In the genomic region with DNA sequence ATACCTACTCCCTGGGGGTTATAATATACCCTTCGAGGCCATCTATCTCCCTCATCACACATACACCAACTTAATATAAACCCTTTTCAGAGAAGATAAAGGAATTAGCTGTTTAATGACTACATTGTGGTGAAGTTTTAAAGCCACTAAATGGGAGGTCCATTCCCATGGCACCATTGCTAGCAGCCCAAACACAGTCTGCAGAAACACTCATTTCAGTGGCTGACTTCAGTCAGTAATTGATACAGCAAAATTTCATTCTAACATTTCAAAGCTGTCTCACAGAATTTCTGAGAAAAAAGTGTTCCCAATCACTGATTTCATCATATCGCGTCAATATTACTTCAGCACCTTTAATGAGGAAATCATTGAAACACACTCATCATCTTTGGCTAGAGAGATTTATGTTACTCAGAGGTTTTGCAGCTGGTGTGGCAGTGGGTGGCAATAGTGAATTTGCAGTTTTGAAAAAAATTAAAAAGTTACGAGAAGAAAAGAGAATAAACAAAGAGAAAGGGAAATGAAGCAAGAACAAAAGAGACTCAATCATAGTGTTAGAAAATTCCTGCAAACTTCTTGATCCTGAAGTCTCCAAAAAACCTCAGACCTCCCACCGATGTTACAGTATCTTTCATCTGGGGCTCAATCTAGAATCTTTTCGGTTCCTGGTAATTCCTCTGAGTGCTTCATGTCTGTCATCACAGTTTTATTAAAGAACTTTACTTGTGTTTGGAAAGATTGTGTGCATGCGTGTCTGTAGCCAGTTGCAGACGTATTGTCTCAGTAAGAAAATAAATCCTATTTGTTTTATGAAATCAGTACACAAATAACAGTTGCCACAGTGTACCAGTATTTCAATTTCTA, we compare ENCODE assay signal across 11 cellular contexts.
A peak's percentile ranks its signal among the peaks of the same experiment; 100 is the strongest.
DNase-seq lines count a peak whose midpoint lies in the region; ATAC-seq and TF ChIP-seq lines count a peak whose summit lies in the region.
"Had no signal": no experiment of that assay in that cellular context is flagged by ENCODE, and none has a peak within 500 bp of the region (broad histone marks: within the 10 kb centered on the region; RNA-seq: fewer than 3 reads in every experiment).

No MANE protein-coding gene starts in this region.

- H2BK20ac ChIP-seq in IMR-90 (ENCODE audit: low read depth, low read length) = no peak overlapping the region

- H3K56ac ChIP-seq in IMR-90 (ENCODE audit: extremely low read depth, insufficient read depth, low read length) = no peak overlapping the region

- no peak for TF ChIP-seq POLR2A in IMR-90 (IDR thresholded peaks at IDR 0.05; ENCODE audit: low read depth, low read length)

- H2BK120ac ChIP-seq in IMR-90 (ENCODE audit: low read depth, low read length) = no peak overlapping the region

- H4K91ac ChIP-seq in IMR-90 (ENCODE audit: insufficient read depth, low read depth, low read length) = no peak overlapping the region

- peaks cover 4% of the 10 kb centered on the region for H3K4me1 ChIP-seq in IMR-90 (ENCODE audit: control insufficient read depth, insufficient read depth, low read length)
- H3K4me1 ChIP-seq: body of pancreas had no signal

- no peak overlapping the region for H2AK9ac ChIP-seq in IMR-90 (replicated peaks; ENCODE audit: low read depth, low read length, poor library complexity)

- DNase-seq in AG10803 (ENCODE audit: low read depth) (peak; percentile 50), IMR-90 (peak; percentile 26), iris pigment epithelial cell (ENCODE audit: low read depth) (peak; percentile 52), middle frontal gyrus (ENCODE audit: extremely low spot score, low spot score) (no peak), HuH-7 (ENCODE audit: low spot score) (no peak), NCI-H526 treated with DMSO at 0.1 percent for 48 hours (lab: John Stamatoyannopoulos, UW) (no peak)
- DNase-seq: body of pancreas; CD4-positive, CD25-positive, alpha-beta regulatory T cell; RPMI8226 had no signal

- in situ Hi-C loops in IMR-90 (cut with MboI; ENCODE audit: low sequenced_read_pairs) = no loop called here

- TF ChIP-seq CTCF in AG10803 (conservative IDR thresholded peaks at IDR 0.05; ENCODE audit: low read length) (no peak), IMR-90 (conservative IDR thresholded peaks at IDR 0.05; ENCODE audit: low read depth, low read length) (no peak), VCaP (conservative IDR thresholded peaks at IDR 0.05) (no peak)

- H2BK15ac ChIP-seq in IMR-90 (ENCODE audit: low read depth, low read length) = no peak overlapping the region

- no peak overlapping the region for H3K9ac ChIP-seq in IMR-90 (ENCODE audit: low read depth, low read length)

- POLR2A ChIA-PET in IMR-90 (lab: Charles Lee; ENCODE audit: unreplicated experiment) = interaction anchor here (0.6 kb wide), 1 partner anchor 16 kb away, joined by 4 read pairs; no protein-coding TSS in a partner anchor

- CTCF ChIA-PET in IMR-90 (lab: Yijun Ruan, JAX) = no interaction called here

- 100% methylated on average over 1 of the region's 8 CpGs; no CpG with 5 or more reads in 1 of the 2 experiments for WGBS in IMR-90 (ENCODE audit: extremely low coverage in 2 of 2, insufficient read length in 1 of 2), 2 experiments

- no peak overlapping the region for H3K23ac ChIP-seq in IMR-90 (ENCODE audit: low read depth, low read length)

- H3K9me1 ChIP-seq in IMR-90 (ENCODE audit: insufficient read depth, low read length) = no peaks in the 10 kb centered on the region; the same call in 1 of the 2 replicates

- no peak for TF ChIP-seq RAD21 in IMR-90 (IDR thresholded peaks at IDR 0.05; ENCODE audit: low read length)

- H3K14ac ChIP-seq in IMR-90 (replicated peaks; ENCODE audit: low read depth, low read length) = no peak overlapping the region

- H3K4me3 ChIP-seq in AG10803 (ENCODE audit: low read length) = no peak overlapping the region
- no peak overlapping the region for H3K4me3 ChIP-seq in IMR-90 (ENCODE audit: insufficient read depth, low read depth, low read length)
- H3K4me3 ChIP-seq: body of pancreas had no signal

- H3K18ac ChIP-seq in IMR-90 (ENCODE audit: low read depth, low read length) = no peak overlapping the region

- H3K4me2 ChIP-seq in IMR-90 (ENCODE audit: low read depth, low read length) = no peak overlapping the region

- H3K27ac ChIP-seq in IMR-90 (ENCODE audit: insufficient read depth, low read length) (no peak overlapping the region), VCaP (peak overlapping the region; percentile 89)
- H3K27ac ChIP-seq: body of pancreas had no signal

- no peaks in the 10 kb centered on the region for H3K27me3 ChIP-seq in IMR-90 (ENCODE audit: control insufficient read depth, insufficient read depth, low read length)
- H3K27me3 ChIP-seq: body of pancreas had no signal

- no peaks in the 10 kb centered on the region for H3K9me3 ChIP-seq in IMR-90 (ENCODE audit: control insufficient read depth, insufficient read depth, low read length)
- H3K9me3 ChIP-seq: body of pancreas had no signal

- H3K36me3 ChIP-seq in IMR-90 (ENCODE audit: control insufficient read depth, insufficient read depth, low read length) = peaks cover 2% of the 10 kb centered on the region; the same call in 1 of the 2 replicates

- no peak overlapping the region for H4K5ac ChIP-seq in IMR-90 (ENCODE audit: low read depth, low read length)

- H2BK5ac ChIP-seq in IMR-90 (ENCODE audit: low read depth, low read length, poor library complexity, severe bottlenecking) = no peak overlapping the region

- no peak overlapping the region for H4K8ac ChIP-seq in IMR-90 (ENCODE audit: low read depth in 2 of 2, low read length in 2 of 2)

- H3K4ac ChIP-seq in IMR-90 (ENCODE audit: low read depth, low read length) = no peak overlapping the region

- no peak overlapping the region for H2AFZ ChIP-seq in IMR-90 (replicated peaks; ENCODE audit: low read length, poor library complexity)

- no peaks in the 10 kb centered on the region for H3K79me1 ChIP-seq in IMR-90 (ENCODE audit: low read depth in 1 of 2, low read length in 2 of 2)

- ATAC-seq in IMR-90 (ENCODE audit: low read depth) = no peak
- ATAC-seq in GM19463 (IDR thresholded peaks at IDR 0.05; ENCODE audit: unreplicated experiment) = no peak
- ATAC-seq: body of pancreas had no signal

- H2AK5ac ChIP-seq in IMR-90 (ENCODE audit: low read depth, low read length) = no peak overlapping the region

- H4K20me1 ChIP-seq in IMR-90 (ENCODE audit: insufficient read depth, low read length) = no peaks in the 10 kb centered on the region

- dilution Hi-C loops in IMR-90 (cut with HindIII; ENCODE audit: low sequenced_read_pairs, unreplicated experiment) = no loop called here

- intact Hi-C loops in IMR-90 (cut with micrococcal nuclease) = no loop called here

- no TSS peak for BruUV-seq in IMR-90 (replicated peaks; lab: Mats Ljungman, UMichigan)

TF ChIP-seq in IMR-90, 13 proteins besides CTCF, POLR2A, EP300 and RAD21:
- TF ChIP-seq CEBPB (IDR thresholded peaks at IDR 0.05; ENCODE audit: low read depth, low read length) = peak; percentile 76; the same call in 1 of the 2 replicates
- TF ChIP-seq, protein P1, sequence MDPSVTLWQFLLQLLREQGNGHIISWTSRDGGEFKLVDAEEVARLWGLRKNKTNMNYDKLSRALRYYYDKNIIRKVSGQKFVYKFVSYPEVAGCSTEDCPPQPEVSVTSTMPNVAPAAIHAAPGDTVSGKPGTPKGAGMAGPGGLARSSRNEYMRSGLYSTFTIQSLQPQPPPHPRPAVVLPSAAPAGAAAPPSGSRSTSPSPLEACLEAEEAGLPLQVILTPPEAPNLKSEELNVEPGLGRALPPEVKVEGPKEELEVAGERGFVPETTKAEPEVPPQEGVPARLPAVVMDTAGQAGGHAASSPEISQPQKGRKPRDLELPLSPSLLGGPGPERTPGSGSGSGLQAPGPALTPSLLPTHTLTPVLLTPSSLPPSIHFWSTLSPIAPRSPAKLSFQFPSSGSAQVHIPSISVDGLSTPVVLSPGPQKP (IDR thresholded peaks at IDR 0.05; ENCODE audit: borderline replicate concordance, low read depth, low read length) = no peak
TF ChIP-seq in IMR-90: peak in this region for 1.

Comparison
In these comparisons a context has a peak if more than half of its experiments do, and no peak if none do; other contexts are left out.
1. DNase-seq: peak in AG10803 (single experiment), IMR-90 (single experiment) and iris pigment epithelial cell (single experiment); none in middle frontal gyrus (single experiment), HuH-7 (single experiment) and NCI-H526 treated with DMSO at 0.1 percent for 48 hours (single experiment).